24 cellular contexts compared by ENCODE assay signal in the genomic region with DNA sequence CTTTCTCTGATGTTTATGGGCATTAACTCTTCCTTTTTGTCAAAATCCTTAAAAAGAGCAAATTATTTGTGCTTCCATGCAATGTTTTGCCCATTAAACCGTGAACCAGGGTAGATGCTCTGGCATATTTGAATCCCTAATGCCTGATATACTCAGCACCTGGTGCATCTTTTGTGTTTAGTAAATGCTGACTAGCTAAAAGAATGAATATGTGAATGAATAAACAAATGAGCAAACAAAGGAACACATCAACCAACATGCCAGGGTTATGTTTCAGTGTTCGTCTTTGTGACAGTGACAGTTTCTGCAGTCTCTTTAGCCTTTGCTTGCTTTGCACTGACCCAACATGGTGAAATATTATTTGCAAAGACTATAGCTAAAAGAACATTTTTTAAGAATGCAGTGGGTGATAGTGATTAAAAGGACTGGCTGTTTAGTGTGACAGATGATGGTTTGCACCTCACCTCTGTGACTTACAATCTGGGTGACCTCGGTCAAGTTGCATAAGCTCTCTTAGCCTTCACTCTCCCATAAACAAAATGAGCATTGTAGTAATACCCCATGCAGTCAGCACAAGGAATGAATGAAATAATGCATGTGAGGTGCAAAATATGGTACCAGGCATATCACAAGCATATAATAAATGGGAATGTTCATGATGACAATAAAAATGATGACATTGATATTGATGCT. TPM values are rescaled to one million over a fixed set of nuclear protein-coding genes. Genes with fewer than 3 reads are reported as not detected.
"Had no signal": no experiment of that assay in that cellular context is flagged by ENCODE, and none has a peak within 500 bp of the region (broad histone marks: within the 10 kb centered on the region; RNA-seq: fewer than 3 reads in every experiment).

No MANE protein-coding gene starts in this region.

- H3K27ac ChIP-seq: adrenal gland, esophagus squamous epithelium, gastroesophageal sphincter, sigmoid colon, spleen, thoracic aorta, upper lobe of right lung had no signal

- H3K4me1 ChIP-seq: adrenal gland, esophagus squamous epithelium, spleen, upper lobe of right lung had no signal

- H3K9me3 ChIP-seq: adrenal gland, esophagus squamous epithelium, gastroesophageal sphincter, sigmoid colon, spleen, thoracic aorta, upper lobe of right lung had no signal

- ATAC-seq: gastroesophageal sphincter; left ventricle myocardium superior; naive thymus-derived CD8-positive, alpha-beta T cell; upper lobe of right lung had no signal

- DNase-seq: activated CD4-positive, alpha-beta T cell treated with anti-CD3 and anti-CD28 coated beads for 1 hour; activated naive CD4-positive, alpha-beta T cell; activated T-cell treated with anti-CD3 and anti-CD28 coated beads, Interleukin-2, amount 50 U/mL, for 1 hour; adrenal gland; cortex of kidney; endodermal cell; esophagus squamous epithelium; left ventricle myocardium superior; naive thymus-derived CD8-positive, alpha-beta T cell; sigmoid colon; spleen; stimulated activated CD4-positive, alpha-beta T cell treated with anti-CD3 and anti-CD28 coated beads, Interleukin-4, amount 100 ng/mL, for 24 hours; stimulated activated naive CD4-positive, alpha-beta T cell treated with Interleukin-2 at 50 U/mL for 16 hours; T-helper 1 cell; upper lobe of right lung had no signal

- H3K36me3 ChIP-seq: adrenal gland, esophagus squamous epithelium, gastroesophageal sphincter, sigmoid colon, spleen, thoracic aorta, upper lobe of right lung had no signal

- H3K4me3 ChIP-seq: adrenal gland, esophagus squamous epithelium, sigmoid colon, spleen, thoracic aorta, upper lobe of right lung had no signal

- H3K9me3 Mint-ChIP-seq: activated T-helper 2 cell treated with anti-CD3 and anti-CD28 coated beads, Interferon-gamma antibody, Interleukin-2, Interleukin-4, amounts not matched to agents 10 μg/mL and 5 μg/mL and 100 μg/mL, durations not matched to agents 14 hours and 24 hours and 36 hours; endodermal cell had no signal

- H3K27me3 Mint-ChIP-seq: activated naive CD8-positive, alpha-beta T cell had no signal

- FAIRE-seq: bronchial epithelial cell, islet of Langerhans, TTC549 had no signal

- H3K27me3 ChIP-seq: esophagus squamous epithelium, gastroesophageal sphincter, sigmoid colon, upper lobe of right lung had no signal

- H3K27ac Mint-ChIP-seq: activated naive CD8-positive, alpha-beta T cell; activated T-helper 2 cell treated with anti-CD3 and anti-CD28 coated beads, Interferon-gamma antibody, Interleukin-2, Interleukin-4, amounts not matched to agents 10 μg/mL and 5 μg/mL and 100 μg/mL, durations not matched to agents 14 hours and 24 hours and 36 hours; endodermal cell; mesothelial cell of epicardium; naive thymus-derived CD8-positive, alpha-beta T cell had no signal

- H3K4me3 Mint-ChIP-seq: activated naive CD8-positive, alpha-beta T cell; endodermal cell; mesothelial cell of epicardium; naive thymus-derived CD8-positive, alpha-beta T cell had no signal

- H3K36me3 Mint-ChIP-seq: activated naive CD8-positive, alpha-beta T cell; mesothelial cell of epicardium; naive thymus-derived CD8-positive, alpha-beta T cell had no signal

- H3K4me1 Mint-ChIP-seq: naive thymus-derived CD8-positive, alpha-beta T cell had no signal

RNA-seq across cellular contexts. Expression of a gene that starts 29.5 kb away (rescaled TPM):
- total RNA-seq: activated T-helper 2 cell treated with anti-CD3 and anti-CD28 coated beads, Interferon-gamma antibody, Interleukin-2, Interleukin-4, amounts not matched to agents 10 μg/mL and 5 μg/mL and 100 μg/mL, durations not matched to agents 14 hours and 24 hours and 36 hours; adrenal gland; bronchial epithelial cell; esophagus squamous epithelium; mammary epithelial cell; naive thymus-derived CD8-positive, alpha-beta T cell; spleen; upper lobe of right lung had no signal
- polyA plus RNA-seq: mammary epithelial cell; naive thymus-derived CD8-positive, alpha-beta T cell had no signal
